Comparison of ENCODE assay signal across 21 cellular contexts in genomic region chr7:90999989-91000979, GRCh38.
A peak's percentile ranks its signal among the peaks of the same experiment; 100 is the strongest.
DNase-seq lines count a peak whose midpoint lies in the region; ATAC-seq and TF ChIP-seq lines count a peak whose summit lies in the region.
"Had no signal": no experiment of that assay in that cellular context is flagged by ENCODE, and none has a peak within 500 bp of the region (broad histone marks: within the 10 kb centered on the region; RNA-seq: fewer than 3 reads in every experiment).

No MANE protein-coding gene starts in this region.

- H3K9me3 ChIP-seq in mammary epithelial cell (replicated peaks; ENCODE audit: insufficient read depth, low read length) (no peaks in the 10 kb centered on the region), right cardiac atrium (ENCODE audit: control insufficient read depth, low read length) (no peaks in the 10 kb centered on the region), PC-9 (ENCODE audit: insufficient read depth, low read depth) (no peaks in the 10 kb centered on the region)
- H3K9me3 ChIP-seq: lower lobe of right lung, neutrophil, sigmoid colon, thoracic aorta had no signal

- CTCF ChIA-PET in mammary epithelial cell (lab: Charles Lee; ENCODE audit: low non-redundant PET): no interaction called here
- CTCF ChIA-PET in PC-9 (lab: Charles Lee): interaction anchor here (0.6 kb wide), 1 partner anchor 404 kb away, joined by 4 read pairs; the partner anchor contains the start of gene CDK14

- no peak for ATAC-seq in right cardiac atrium
- no peak for ATAC-seq in HG03469 (IDR thresholded peaks at IDR 0.05; ENCODE audit: unreplicated experiment)
- ATAC-seq: lower lobe of right lung had no signal

- peak overlapping the region; percentile 16 for H3K27ac Mint-ChIP-seq in mesothelial cell of epicardium
- H3K27ac Mint-ChIP-seq: activated naive CD4-positive, alpha-beta T cell treated with anti-CD3 and anti-CD28 coated beads, Interleukin-2, amount 10 ng/mL, durations not matched to agents 7 days and 5 days had no signal

- H3K79me2 ChIP-seq in mammary epithelial cell (ENCODE audit: insufficient read depth, low read length) (no peaks in the 10 kb centered on the region), PC-9 (ENCODE audit: low read depth) (no peaks in the 10 kb centered on the region)

- POLR2A ChIA-PET in PC-9 (lab: Charles Lee; ENCODE audit: unreplicated experiment): interaction anchor here (0.6 kb wide), 1 partner anchor 398 kb away, joined by 3 read pairs; no protein-coding TSS in a partner anchor

- H3K27ac ChIP-seq in mammary epithelial cell (ENCODE audit: insufficient read depth, low read depth, low read length) (no peak overlapping the region), right cardiac atrium (ENCODE audit: low read length) (no peak overlapping the region), PC-9 (no peak overlapping the region)
- H3K27ac ChIP-seq: brain microvascular endothelial cell, lower lobe of right lung, neutrophil, sigmoid colon, thoracic aorta had no signal

- H3K9me2 ChIP-seq in PC-9 (ENCODE audit: insufficient read depth): no peaks in the 10 kb centered on the region

- H3K4me3 ChIP-seq in mammary epithelial cell (replicated peaks in 1 of 3; ENCODE audit: insufficient read depth in 1 of 3, low read depth in 2 of 3, low read length in 3 of 3) (no peak overlapping the region), right cardiac atrium (ENCODE audit: low read length) (no peak overlapping the region), PC-9 (no peak overlapping the region)
- H3K4me3 ChIP-seq: lower lobe of right lung, sigmoid colon, thoracic aorta had no signal

- H2AFZ ChIP-seq in mammary epithelial cell (ENCODE audit: low read depth, low read length) (no peak overlapping the region), PC-9 (no peak overlapping the region)

- intact Hi-C loops in mammary epithelial cell (cut with micrococcal nuclease): no loop called here
- intact Hi-C loops in right cardiac atrium (cut with DNase I): no loop called here
- intact Hi-C loops in PC-9 (cut with micrococcal nuclease; ENCODE audit: unreplicated experiment): no loop called here

- H3K36me3 ChIP-seq in mammary epithelial cell (ENCODE audit: insufficient read depth, low read length) (no peaks in the 10 kb centered on the region), PC-9 (ENCODE audit: low read depth) (no peaks in the 10 kb centered on the region)
- H3K36me3 ChIP-seq: brain microvascular endothelial cell, lower lobe of right lung, sigmoid colon, thoracic aorta had no signal

- H3K9me3 Mint-ChIP-seq in mesothelial cell of epicardium: peaks cover 12% of the 10 kb centered on the region
- H3K9me3 Mint-ChIP-seq: activated naive CD4-positive, alpha-beta T cell treated with anti-CD3 and anti-CD28 coated beads, Interleukin-2, amount 10 ng/mL, durations not matched to agents 7 days and 5 days had no signal

- no peak overlapping the region for H3K4me3 Mint-ChIP-seq in mesothelial cell of epicardium
- H3K4me3 Mint-ChIP-seq: activated naive CD4-positive, alpha-beta T cell treated with anti-CD3 and anti-CD28 coated beads, Interleukin-2, amount 10 ng/mL, durations not matched to agents 7 days and 5 days had no signal

- DNase-seq in AG20443 (ENCODE audit: low spot score) (peak; percentile 18), HS-5 (ENCODE audit: low read depth) (peak; percentile 23), mammary epithelial cell (peak; percentile 10), mesothelial cell of epicardium (ENCODE audit: low spot score in 2 of 2, unreplicated experiment in 2 of 2) (no peak), right cardiac atrium (no peak), NCI-H524 treated with DMSO at 0.1 percent for 48 hours (lab: John Stamatoyannopoulos, UW) (no peak), PC-9 (no peak)
- DNase-seq: activated CD4-positive, alpha-beta T cell treated with anti-CD3 and anti-CD28 coated beads for 1 hour; activated CD8-positive, alpha-beta memory T cell treated with anti-CD3 and anti-CD28 coated beads, Interleukin-2, amount 50 U/mL, for 48 hours; activated naive CD4-positive, alpha-beta T cell treated with anti-CD3 and anti-CD28 coated beads, Interleukin-2, amount 10 ng/mL, durations not matched to agents 7 days and 5 days; brain microvascular endothelial cell; foreskin melanocyte; lower lobe of right lung; NCI-H1092; SHP77 treated with DMSO at 0.1 percent for 48 hours; sigmoid colon; stimulated activated CD4-positive, alpha-beta T cell treated with anti-CD3 and anti-CD28 coated beads, Interleukin-4, amount 100 ng/mL, for 24 hours; T-helper 9 cell had no signal

- in situ Hi-C loops in mammary epithelial cell (cut with MboI; ENCODE audit: low sequenced_read_pairs in 2 of 2): no loop called here

- no peaks in the 10 kb centered on the region for H3K4me1 ChIP-seq in mammary epithelial cell (ENCODE audit: insufficient read depth, low read length)
- H3K4me1 ChIP-seq in right cardiac atrium (ENCODE audit: control insufficient read depth, insufficient read depth, low read length): no peaks in the 10 kb centered on the region
- H3K4me1 ChIP-seq in PC-9 (replicated peaks; ENCODE audit: insufficient read depth): no peaks in the 10 kb centered on the region
- H3K4me1 ChIP-seq: lower lobe of right lung had no signal

- no peaks in the 10 kb centered on the region for H3K27me3 Mint-ChIP-seq in mesothelial cell of epicardium (ENCODE audit: low read depth)
- H3K27me3 Mint-ChIP-seq: activated naive CD4-positive, alpha-beta T cell treated with anti-CD3 and anti-CD28 coated beads, Interleukin-2, amount 10 ng/mL, durations not matched to agents 7 days and 5 days had no signal

- H4K20me1 ChIP-seq in mammary epithelial cell (ENCODE audit: insufficient read depth, low read length) (no peaks in the 10 kb centered on the region), PC-9 (ENCODE audit: insufficient read depth) (no peaks in the 10 kb centered on the region)

- no peaks in the 10 kb centered on the region for H3F3A ChIP-seq in PC-9 (ENCODE audit: insufficient read depth, low read depth)

- WGBS in mammary epithelial cell (ENCODE audit: low coverage, missing lambda C conversion rate): 78% methylated on average over 5 of the region's 5 CpGs
- WGBS in right cardiac atrium: 79% methylated on average over 5 of the region's 5 CpGs

- peaks cover 18% of the 10 kb centered on the region for H3K36me3 Mint-ChIP-seq in mesothelial cell of epicardium
- H3K36me3 Mint-ChIP-seq: activated naive CD4-positive, alpha-beta T cell treated with anti-CD3 and anti-CD28 coated beads, Interleukin-2, amount 10 ng/mL, durations not matched to agents 7 days and 5 days had no signal

- BruUV-seq in mammary epithelial cell (replicated peaks; lab: Mats Ljungman, UMichigan): no TSS peak
- no TSS peak for BruUV-seq in PC-9 (replicated peaks; lab: Mats Ljungman, UMichigan)

- H3K9ac ChIP-seq in mammary epithelial cell (ENCODE audit: insufficient read depth, low read length): no peak overlapping the region

- TF ChIP-seq CTCF in mammary epithelial cell (conservative IDR thresholded peaks at IDR 0.05 in 1 of 2, IDR thresholded peaks at IDR 0.05 in 1 of 2; ENCODE audit: extremely low read depth in 1 of 2, insufficient read depth in 1 of 2, low read depth in 1 of 2, low read length in 2 of 2): no peak
- no peak for TF ChIP-seq CTCF in mesothelial cell of epicardium (IDR thresholded peaks at IDR 0.05; ENCODE audit: unreplicated experiment)
- no peak for TF ChIP-seq CTCF in PC-9 (conservative IDR thresholded peaks at IDR 0.05)

- no peak overlapping the region for H3K4me2 ChIP-seq in mammary epithelial cell (ENCODE audit: insufficient read depth, low read depth, low read length)
- H3K4me2 ChIP-seq in PC-9: no peak overlapping the region

- peaks cover 11% of the 10 kb centered on the region for H3K4me1 Mint-ChIP-seq in mesothelial cell of epicardium
- H3K4me1 Mint-ChIP-seq: activated naive CD4-positive, alpha-beta T cell treated with anti-CD3 and anti-CD28 coated beads, Interleukin-2, amount 10 ng/mL, durations not matched to agents 7 days and 5 days had no signal

- H3K27me3 ChIP-seq in mammary epithelial cell (ENCODE audit: insufficient read depth, low read length): no peaks in the 10 kb centered on the region
- H3K27me3 ChIP-seq in right cardiac atrium (ENCODE audit: control insufficient read depth, insufficient read depth): no peaks in the 10 kb centered on the region
- no peaks in the 10 kb centered on the region for H3K27me3 ChIP-seq in PC-9 (ENCODE audit: insufficient read depth, low read depth)
- H3K27me3 ChIP-seq: brain microvascular endothelial cell, neutrophil, sigmoid colon had no signal

- dilution Hi-C loops in mammary epithelial cell (cut with HindIII; ENCODE audit: low sequenced_read_pairs): no loop called here

Comparison
In these comparisons a context has a peak if more than half of its experiments do, and no peak if none do; other contexts are left out.
1. DNase-seq: peak in AG20443 (single experiment), HS-5 (single experiment) and mammary epithelial cell (single experiment); none in mesothelial cell of epicardium (0 of 2), right cardiac atrium (0 of 3), NCI-H524 treated with DMSO at 0.1 percent for 48 hours (single experiment) and PC-9 (0 of 2).